Comparison of ENCODE assay signal across 1 cellular context in the genomic region with DNA sequence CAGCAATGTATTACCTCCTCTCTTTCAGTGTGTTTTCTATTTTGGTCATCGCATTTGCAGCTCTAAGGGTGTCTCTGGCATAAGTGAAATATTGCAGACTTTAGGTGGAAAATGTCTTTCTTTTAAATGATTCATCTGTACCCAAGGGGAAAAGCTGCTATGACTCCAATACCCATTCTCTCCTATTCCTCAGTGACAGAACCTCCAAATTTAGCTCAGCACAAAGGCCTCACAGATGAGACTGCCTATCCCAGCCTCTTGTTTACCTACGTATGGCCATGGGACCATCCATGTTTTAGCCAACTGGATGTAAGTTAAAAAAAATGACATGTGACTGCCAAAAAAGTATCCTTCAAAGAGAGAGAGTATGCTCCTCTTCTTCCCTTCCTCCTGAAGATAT.
TF ChIP-seq lines count a peak whose summit lies in the region.

No MANE protein-coding gene starts in this region.

TF ChIP-seq in IMR-90, 13 proteins besides CTCF, POLR2A, EP300 and RAD21:
- no peak for TF ChIP-seq NFE2L2 (IDR thresholded peaks at IDR 0.05; ENCODE audit: low read depth, low read length)
- no peak for TF ChIP-seq ELK1 (IDR thresholded peaks at IDR 0.05; ENCODE audit: borderline replicate concordance, low read depth, low read length)
- TF ChIP-seq CEBPB (IDR thresholded peaks at IDR 0.05; ENCODE audit: low read depth, low read length), result no peak
- no peak for TF ChIP-seq CHD1 (IDR thresholded peaks at IDR 0.05; ENCODE audit: low read depth, low read length)
- TF ChIP-seq BHLHE40 (IDR thresholded peaks at IDR 0.05; ENCODE audit: low read depth, low read length), result no peak
- no peak for TF ChIP-seq SMC3 (IDR thresholded peaks at IDR 0.05; ENCODE audit: low read depth, low read length)
- no peak for TF ChIP-seq RFX5 (IDR thresholded peaks at IDR 0.05; ENCODE audit: low read depth, low read length)
